In genomic region chr3:169664034-169664820, GRCh38 we compare ENCODE assay signal across 9 cellular contexts. TPM values are rescaled to one million over a fixed set of nuclear protein-coding genes. Genes with fewer than 3 reads are reported as not detected.
DNase-seq lines count a peak whose midpoint lies in the region; ATAC-seq, FAIRE-seq and TF ChIP-seq lines count a peak whose summit lies in the region.
"Had no signal": no experiment of that assay in that cellular context is flagged by ENCODE, and none has a peak within 500 bp of the region (broad histone marks: within the 10 kb centered on the region; RNA-seq: fewer than 3 reads in every experiment).

No MANE protein-coding gene starts in this region.

- TF ChIP-seq CTCF in H9 (conservative IDR thresholded peaks at IDR 0.05) (no peak), SU-DHL-6 (IDR thresholded peaks at IDR 0.05; ENCODE audit: insufficient read depth, low read length, poor library complexity, severe bottlenecking) (no peak), fibroblast of pulmonary artery (IDR thresholded peaks at IDR 0.05; ENCODE audit: low read length, missing control alignments) (no peak), progenitor cell of endocrine pancreas (IDR thresholded peaks at IDR 0.05; ENCODE audit: unreplicated experiment) (no peak), D721Med (IDR thresholded peaks at IDR 0.05; ENCODE audit: insufficient read depth, missing control alignments) (no peak)

- no peaks in the 10 kb centered on the region for H4K20me1 ChIP-seq in H9 (ENCODE audit: control insufficient read depth, insufficient read depth, insufficient read length)
- no peaks in the 10 kb centered on the region for H4K20me1 ChIP-seq in SU-DHL-6 (ENCODE audit: low read depth, low read length)

- peaks cover 44% of the 10 kb centered on the region for H3K23me2 ChIP-seq in H9 (ENCODE audit: insufficient read length, low read depth, low read length, poor library complexity, severe bottlenecking)

- H3K27ac ChIP-seq in H9 (ENCODE audit: insufficient read length, low read depth, low read length) (no peak overlapping the region), SU-DHL-6 (ENCODE audit: low read depth, low read length) (no peak overlapping the region)

- no peak overlapping the region for H3K56ac ChIP-seq in H9 (ENCODE audit: insufficient read length, low read depth, low read length)

- H3K9me3 Mint-ChIP-seq in H9: peaks cover 0 to 3% of the 10 kb centered on the region in 2 experiments; a peak in 1 of 5 replicates
- H3K9me3 Mint-ChIP-seq in progenitor cell of endocrine pancreas (ENCODE audit: low read depth): no peaks in the 10 kb centered on the region

- no peak overlapping the region for H3K14ac ChIP-seq in H9 (ENCODE audit: insufficient read depth, low read length)

- no peak overlapping the region for H2AFZ ChIP-seq in H9 (ENCODE audit: low read length)
- H2AFZ ChIP-seq in SU-DHL-6 (ENCODE audit: low read depth, low read length, severe bottlenecking): no peak overlapping the region

- peak overlapping the region; percentile 70 to 98 for H3K4me3 Mint-ChIP-seq in H9
- peak overlapping the region; percentile 85 for H3K4me3 Mint-ChIP-seq in progenitor cell of endocrine pancreas (ENCODE audit: low read depth)

- no CpG with 5 or more reads among the region's 16 CpGs for WGBS in H9 (ENCODE audit: extremely low coverage, insufficient read length, low lambda C conversion rate)

- peaks cover 5% of the 10 kb centered on the region for H3K4me1 ChIP-seq in H9 (ENCODE audit: insufficient read depth, low read length)

- H4K91ac ChIP-seq in H9 (ENCODE audit: insufficient read length, low read depth, low read length): no peak overlapping the region

- H3K36me3 Mint-ChIP-seq in H9 (ENCODE audit: insufficient read depth in 1 of 3, low read depth in 3 of 3) (no peaks in the 10 kb centered on the region), progenitor cell of endocrine pancreas (ENCODE audit: insufficient read depth) (peaks cover 3% of the 10 kb centered on the region)

- no peak for FAIRE-seq in D721Med (lab: Jason Lieb, UNC)

- H2BK120ac ChIP-seq in H9 (ENCODE audit: low read depth, low read length, poor library complexity, severe bottlenecking): no peak overlapping the region

- no peak overlapping the region for H3K18ac ChIP-seq in H9 (ENCODE audit: insufficient read length, low read depth, low read length)

- H3K27ac Mint-ChIP-seq in H9 (no peak overlapping the region), progenitor cell of endocrine pancreas (peak overlapping the region; percentile 52)

- H2BK20ac ChIP-seq in H9 (ENCODE audit: low read depth, low read length, poor library complexity, severe bottlenecking): no peak overlapping the region

- H3K9me3 ChIP-seq in H9 (ENCODE audit: control insufficient read depth, low read depth, low read length) (no peaks in the 10 kb centered on the region), SU-DHL-6 (ENCODE audit: insufficient read depth, low read length) (no peaks in the 10 kb centered on the region)

- no peaks in the 10 kb centered on the region for H3K9me2 ChIP-seq in SU-DHL-6 (replicated peaks; ENCODE audit: insufficient read depth, low read length)

- H3K27me3 ChIP-seq in H9 (ENCODE audit: insufficient read depth, low read length) (peaks cover 56% of the 10 kb centered on the region), SU-DHL-6 (ENCODE audit: low read length) (no peaks in the 10 kb centered on the region)

- no peaks in the 10 kb centered on the region for H3K36me3 ChIP-seq in SU-DHL-6 (ENCODE audit: low read length)

- H2BK5ac ChIP-seq in H9 (ENCODE audit: insufficient read length, low read length): no peak overlapping the region

- H3K79me2 ChIP-seq in H9 (ENCODE audit: insufficient read depth, low read length): no peaks in the 10 kb centered on the region
- H3K79me2 ChIP-seq in SU-DHL-6 (ENCODE audit: insufficient read depth, low read length): no peaks in the 10 kb centered on the region

- H3K79me1 ChIP-seq in H9 (ENCODE audit: insufficient read depth, low read depth, low read length, poor library complexity, severe bottlenecking): no peaks in the 10 kb centered on the region

- H3K9ac ChIP-seq in H9 (ENCODE audit: extremely low read depth, insufficient read length, low read length): no peak overlapping the region
- H3K9ac ChIP-seq in SU-DHL-6 (ENCODE audit: low read length): no peak overlapping the region

- no peak overlapping the region for H2BK15ac ChIP-seq in H9 (ENCODE audit: low read depth, low read length)

- H3K4me2 ChIP-seq in H9 (ENCODE audit: insufficient read depth, insufficient read length, low read length): peak overlapping the region; percentile 86
- H3K4me2 ChIP-seq in SU-DHL-6 (ENCODE audit: low read depth, low read length, poor library complexity, severe bottlenecking): peak overlapping the region; percentile 52

- no peak overlapping the region for H3T11ph ChIP-seq in H9 (ENCODE audit: low read length)

- H3K27me3 Mint-ChIP-seq in H9 (ENCODE audit: low read depth): peaks cover 87% of the 10 kb centered on the region
- peaks cover 4% of the 10 kb centered on the region for H3K27me3 Mint-ChIP-seq in progenitor cell of endocrine pancreas

- H3K4me3 ChIP-seq in SU-DHL-6 (ENCODE audit: insufficient read depth, low read length, poor library complexity, severe bottlenecking) (no peak overlapping the region), fibroblast of pulmonary artery (replicated peaks; ENCODE audit: low read depth, low read length) (peak overlapping the region; percentile 78)

- no peaks in the 10 kb centered on the region for H3F3A ChIP-seq in SU-DHL-6 (ENCODE audit: insufficient read depth)

- H2BK12ac ChIP-seq in H9 (ENCODE audit: insufficient read length, low read depth, low read length): no peak overlapping the region

- H3K4me1 Mint-ChIP-seq in H9 (peaks cover 66 to 68% of the 10 kb centered on the region in 2 experiments), progenitor cell of endocrine pancreas (ENCODE audit: low read depth) (peaks cover 55% of the 10 kb centered on the region)

- no peak overlapping the region for H3K23ac ChIP-seq in H9 (ENCODE audit: insufficient read length, low read depth, low read length)

- no peak overlapping the region for H2AK5ac ChIP-seq in H9 (ENCODE audit: insufficient read length, low read length)

- no peak for ATAC-seq in GM21576 (IDR thresholded peaks at IDR 0.05; ENCODE audit: unreplicated experiment)
- no peak for ATAC-seq in HG03175 (IDR thresholded peaks at IDR 0.05; ENCODE audit: unreplicated experiment)

- H4K8ac ChIP-seq in H9 (replicated peaks; ENCODE audit: insufficient read length, low read depth, low read length): no peak overlapping the region

- peak; percentile 38 for DNase-seq in H9
- peak; percentile 18 for DNase-seq in fibroblast of pulmonary artery (ENCODE audit: low read depth)
- no peak for DNase-seq in progenitor cell of endocrine pancreas (ENCODE audit: low spot score, unreplicated experiment)
- DNase-seq in Ammon's horn (ENCODE audit: low spot score): no peak
- no peak for DNase-seq in D721Med (ENCODE audit: insufficient read length, low spot score)
- DNase-seq: NCI-H187 treated with DMSO at 0.1 percent for 48 hours had no signal

- no peak overlapping the region for H3K4ac ChIP-seq in H9 (ENCODE audit: low read depth, low read length)

- no peak overlapping the region for H4K5ac ChIP-seq in H9 (ENCODE audit: insufficient read length, low read depth, low read length)

RNA-seq across cellular contexts. Expression of gene MECOM, which starts 0.7 kb away (rescaled TPM):
- total RNA-seq in H9 (2021) (0.15 and 0.35 TPM in 2 replicates), progenitor cell of endocrine pancreas (186 and 195 TPM in 2 replicates)

Comparison
In these comparisons a context has a peak if more than half of its experiments do, and no peak if none do; other contexts are left out.
1. DNase-seq: peak in H9 (single experiment) and fibroblast of pulmonary artery (single experiment); none in progenitor cell of endocrine pancreas (single experiment), Ammon's horn (single experiment) and D721Med (single experiment).
2. RNA of gene MECOM, which starts 0.7 kb away (total RNA-seq): 186 to 195 TPM in progenitor cell of endocrine pancreas; 0.15 to 0.35 TPM in H9; every median in the first group is over 100 times any median in the second.